Comparison of ENCODE assay signal across 23 cellular contexts in genomic region chr14:56154321-56154720, GRCh38.
"Had no signal": no experiment of that assay in that cellular context is flagged by ENCODE, and none has a peak within 500 bp of the region (broad histone marks: within the 10 kb centered on the region; RNA-seq: fewer than 3 reads in every experiment).

No MANE protein-coding gene starts in this region.

- H3K27ac Mint-ChIP-seq: naive thymus-derived CD8-positive, alpha-beta T cell; stimulated activated naive B cell treated with anti-CD40 and anti-IgM and Interleukin-4, amounts not matched to agents 10 μg/mL and 1 μg/mL and 100 μg/mL, for 72 hours; stimulated activated naive CD8-positive, alpha-beta T cell treated with anti-CD3 and anti-CD28 coated beads, Interleukin-15, amount 100 ng/mL, for 72 hours had no signal

- H3K27me3 ChIP-seq: dorsolateral prefrontal cortex, heart left ventricle, neutrophil, spleen, testis, tibial nerve, upper lobe of right lung, vagina had no signal

- H3K9me3 ChIP-seq: heart left ventricle, mucosa of descending colon, neutrophil, psoas muscle, testis, tibial nerve, upper lobe of right lung, vagina had no signal

- DNase-seq: dorsolateral prefrontal cortex; effector CD8-positive, alpha-beta T cell; foreskin melanocyte; heart left ventricle; hippocampal formation; left colon; left ventricle myocardium superior; mucosa of descending colon; naive thymus-derived CD8-positive, alpha-beta T cell; psoas muscle; retina; spleen; stimulated activated CD4-positive, alpha-beta T cell treated with anti-CD3 and anti-CD28 coated beads, Interleukin-15, amount 100 ng/mL, for 24 hours; stimulated activated CD4-positive, alpha-beta T cell treated with anti-CD3 and anti-CD28 coated beads, Interleukin-1b, Interleukin-23, amount 100 ng/mL, for 48 hours; stimulated activated CD4-positive, alpha-beta T cell treated with anti-CD3 and anti-CD28 coated beads, Interleukin-4, amount 100 ng/mL, for 4 hours; stimulated activated naive B cell treated with anti-CD40 and anti-IgM and Interleukin-4, amounts not matched to agents 10 μg/mL and 1 μg/mL and 100 μg/mL, for 72 hours; stimulated activated naive CD8-positive, alpha-beta T cell treated with anti-CD3 and anti-CD28 coated beads, Interleukin-15, amount 100 ng/mL, for 72 hours; testis; upper lobe of right lung had no signal

- H3K4me1 ChIP-seq: psoas muscle, upper lobe of right lung had no signal

- ATAC-seq: heart left ventricle; left colon; left ventricle myocardium superior; mucosa of descending colon; naive thymus-derived CD8-positive, alpha-beta T cell; psoas muscle; sciatic nerve; stimulated activated naive B cell treated with anti-CD40 and anti-IgM and Interleukin-4, amounts not matched to agents 10 μg/mL and 1 μg/mL and 100 μg/mL, for 72 hours; stimulated activated naive CD8-positive, alpha-beta T cell treated with anti-CD3 and anti-CD28 coated beads, Interleukin-15, amount 100 ng/mL, for 72 hours; upper lobe of right lung had no signal

- H3K36me3 ChIP-seq: heart left ventricle, neutrophil, spleen, tibial nerve, upper lobe of right lung, vagina had no signal

- H3K27me3 Mint-ChIP-seq: stimulated activated naive B cell treated with anti-CD40 and anti-IgM and Interleukin-4, amounts not matched to agents 10 μg/mL and 1 μg/mL and 100 μg/mL, for 72 hours; stimulated activated naive CD8-positive, alpha-beta T cell treated with anti-CD3 and anti-CD28 coated beads, Interleukin-15, amount 100 ng/mL, for 72 hours had no signal

- H3K4me3 Mint-ChIP-seq: naive thymus-derived CD8-positive, alpha-beta T cell; stimulated activated naive B cell treated with anti-CD40 and anti-IgM and Interleukin-4, amounts not matched to agents 10 μg/mL and 1 μg/mL and 100 μg/mL, for 72 hours; stimulated activated naive CD8-positive, alpha-beta T cell treated with anti-CD3 and anti-CD28 coated beads, Interleukin-15, amount 100 ng/mL, for 72 hours had no signal

- H3K4me3 ChIP-seq: dorsolateral prefrontal cortex, heart left ventricle, mucosa of descending colon, psoas muscle, spleen, testis, tibial nerve, upper lobe of right lung, vagina had no signal

- H3K9me3 Mint-ChIP-seq: stimulated activated naive CD8-positive, alpha-beta T cell treated with anti-CD3 and anti-CD28 coated beads, Interleukin-15, amount 100 ng/mL, for 72 hours had no signal

- H3K27ac ChIP-seq: dorsolateral prefrontal cortex, heart left ventricle, neutrophil, psoas muscle, spleen, testis, tibial nerve, upper lobe of right lung, vagina had no signal
